8 cellular contexts compared by ENCODE assay signal in the genomic region with DNA sequence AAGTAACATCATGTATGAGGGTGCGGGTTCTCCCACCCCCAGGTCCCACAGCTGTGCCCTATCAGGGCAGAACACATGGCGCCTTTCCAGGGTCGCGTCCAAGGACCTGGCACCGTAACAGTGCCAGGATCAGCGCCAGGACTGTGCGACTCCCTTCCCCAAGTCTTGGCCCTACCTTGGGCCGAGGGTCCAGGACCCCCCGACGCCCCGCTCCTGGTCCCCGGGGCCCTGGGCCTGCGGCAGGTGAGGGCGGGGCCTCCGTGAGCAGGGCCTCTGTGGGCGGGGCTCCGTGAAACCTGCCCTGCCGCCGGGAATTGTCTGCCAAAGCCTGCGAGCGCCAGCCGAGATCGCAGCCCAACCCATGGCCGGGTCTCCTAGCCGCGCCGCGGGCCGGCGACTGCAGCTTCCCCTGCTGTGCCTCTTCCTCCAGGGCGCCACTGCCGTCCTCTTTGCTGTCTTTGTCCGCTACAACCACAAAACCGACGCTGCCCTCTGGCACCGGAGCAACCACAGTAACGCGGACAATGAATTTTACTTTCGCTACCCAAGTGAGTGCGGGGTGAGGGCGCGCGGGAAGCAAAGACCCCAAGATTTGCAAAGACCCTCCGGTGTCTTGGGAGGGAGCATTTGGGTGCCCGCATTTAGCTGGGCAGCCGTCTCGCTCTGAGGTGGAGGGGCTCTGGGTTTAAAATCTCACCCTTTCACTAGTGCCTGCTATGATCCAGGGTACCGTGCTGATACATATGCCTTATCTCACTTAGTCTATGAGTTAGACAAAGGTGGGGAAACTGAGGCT. TPM values are rescaled to one million over a fixed set of nuclear protein-coding genes. Genes with fewer than 3 reads are reported as not detected.
A peak's percentile ranks its signal among the peaks of the same experiment; 100 is the strongest.
DNase-seq lines count a peak whose midpoint lies in the region; ATAC-seq lines count a peak whose summit lies in the region.

A gene with protein sequence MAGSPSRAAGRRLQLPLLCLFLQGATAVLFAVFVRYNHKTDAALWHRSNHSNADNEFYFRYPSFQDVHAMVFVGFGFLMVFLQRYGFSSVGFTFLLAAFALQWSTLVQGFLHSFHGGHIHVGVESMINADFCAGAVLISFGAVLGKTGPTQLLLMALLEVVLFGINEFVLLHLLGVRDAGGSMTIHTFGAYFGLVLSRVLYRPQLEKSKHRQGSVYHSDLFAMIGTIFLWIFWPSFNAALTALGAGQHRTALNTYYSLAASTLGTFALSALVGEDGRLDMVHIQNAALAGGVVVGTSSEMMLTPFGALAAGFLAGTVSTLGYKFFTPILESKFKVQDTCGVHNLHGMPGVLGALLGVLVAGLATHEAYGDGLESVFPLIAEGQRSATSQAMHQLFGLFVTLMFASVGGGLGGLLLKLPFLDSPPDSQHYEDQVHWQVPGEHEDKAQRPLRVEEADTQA (plus strand): TSS at position 323 of the 796 bp plus-strand sequence. CDS start 39 bp downstream, at position 362.

- peak within 1 kb of the TSS; percentile 84 for H3K27ac ChIP-seq in trophoblast cell (ENCODE audit: low read depth, low read length)

- H2BK5ac ChIP-seq in trophoblast cell (ENCODE audit: low read depth, low read length, poor library complexity) = peak within 1 kb of the TSS; percentile 96

- DNase-seq in AG20443 (ENCODE audit: low spot score) (peak; percentile 56), HT-29 (ENCODE audit: low spot score) (peak; percentile 43), foreskin melanocyte (peak; percentile 42), trophoblast cell (peak in 1 of 2 donors; percentile 60)
- DNase-seq in activated T-cell treated with anti-CD3 and anti-CD28 coated beads, Interleukin-2, amount 50 U/mL, for 24 hours = no peak

- H3K4ac ChIP-seq in trophoblast cell (ENCODE audit: low read depth, low read length) = peak within 1 kb of the TSS; percentile 60

- peaks cover 0 to 6% of the 10 kb centered on the region in 2 experiments for H3K36me3 ChIP-seq in trophoblast cell (ENCODE audit: control insufficient read depth in 1 of 2, insufficient read depth in 2 of 2, low read length in 2 of 2)

- peak within 1 kb of the TSS; percentile 2 for H3K9ac ChIP-seq in trophoblast cell (ENCODE audit: low read length)

- peak within 1 kb of the TSS; percentile 78 for H3K4me2 ChIP-seq in trophoblast cell (ENCODE audit: low read length)

- peak within 1 kb of the TSS; percentile 86 for H4K91ac ChIP-seq in trophoblast cell (ENCODE audit: low read depth, low read length)

- H3K9me3 Mint-ChIP-seq in activated T-cell treated with anti-CD3 and anti-CD28 coated beads, Interleukin-2, amount 50 U/mL, for 24 hours = no peaks in the 10 kb centered on the region

- peaks cover 4% of the 10 kb centered on the region for H3K79me2 ChIP-seq in trophoblast cell (ENCODE audit: control insufficient read depth, insufficient read depth, low read length, poor library complexity)

- peak within 1 kb of the TSS; percentile 59 for H3K4me3 ChIP-seq in trophoblast cell (ENCODE audit: low read depth, low read length)

- peak within 1 kb of the TSS; percentile 43 for H4K12ac ChIP-seq in trophoblast cell (ENCODE audit: low read depth, low read length)

- peaks cover 35 to 36% of the 10 kb centered on the region in 2 experiments for H3K4me1 ChIP-seq in trophoblast cell (ENCODE audit: control insufficient read depth in 1 of 2, insufficient read depth in 2 of 2, low read length in 2 of 2)

- H3K23ac ChIP-seq in trophoblast cell (ENCODE audit: low read length) = no peak within 1 kb of the TSS

- H3K36me3 Mint-ChIP-seq in activated T-cell treated with anti-CD3 and anti-CD28 coated beads, Interleukin-2, amount 50 U/mL, for 24 hours (ENCODE audit: low read depth) = no peaks in the 10 kb centered on the region

- H2AK5ac ChIP-seq in trophoblast cell (ENCODE audit: low read length) = peak within 1 kb of the TSS; percentile 46

- H3K4me1 Mint-ChIP-seq in activated T-cell treated with anti-CD3 and anti-CD28 coated beads, Interleukin-2, amount 50 U/mL, for 24 hours (ENCODE audit: low read depth) = peaks cover 4% of the 10 kb centered on the region

- peaks cover 3% of the 10 kb centered on the region for H3K9me3 ChIP-seq in trophoblast cell (ENCODE audit: insufficient read depth, low read depth, low read length)

- H3K18ac ChIP-seq in trophoblast cell (ENCODE audit: low read length) = peak within 1 kb of the TSS; percentile 88

- peaks cover 75% of the 10 kb centered on the region for H3K27me3 Mint-ChIP-seq in activated T-cell treated with anti-CD3 and anti-CD28 coated beads, Interleukin-2, amount 50 U/mL, for 24 hours

- H3K27me3 ChIP-seq in trophoblast cell (ENCODE audit: insufficient read depth, low read length) = no peaks in the 10 kb centered on the region

- ATAC-seq in HG03139 (IDR thresholded peaks at IDR 0.05; ENCODE audit: unreplicated experiment) = no peak
- no peak for ATAC-seq in HG03439 (IDR thresholded peaks at IDR 0.05; ENCODE audit: unreplicated experiment)
- no peak for ATAC-seq in HG02763 (IDR thresholded peaks at IDR 0.05; ENCODE audit: unreplicated experiment)

- H3K14ac ChIP-seq in trophoblast cell (ENCODE audit: low read length) = peak within 1 kb of the TSS; percentile 88

- peak within 1 kb of the TSS; percentile 38 for H2AFZ ChIP-seq in trophoblast cell (ENCODE audit: insufficient read depth, low read length, poor library complexity)

- H2BK120ac ChIP-seq in trophoblast cell (ENCODE audit: insufficient read depth, low read length, poor library complexity) = peak within 1 kb of the TSS; percentile 94

- peak within 1 kb of the TSS; percentile 93 for H2BK12ac ChIP-seq in trophoblast cell (ENCODE audit: low read length)

- WGBS in trophoblast cell (ENCODE audit: extremely low coverage, insufficient coverage, insufficient read length) = no CpG with 5 or more reads among the region's 48 CpGs

- peak within 1 kb of the TSS; percentile 82 for H4K8ac ChIP-seq in trophoblast cell (ENCODE audit: low read depth, low read length)

- no peak within 1 kb of the TSS for H3K27ac Mint-ChIP-seq in activated T-cell treated with anti-CD3 and anti-CD28 coated beads, Interleukin-2, amount 50 U/mL, for 24 hours

- peaks cover 27% of the 10 kb centered on the region for H3K79me1 ChIP-seq in trophoblast cell (ENCODE audit: low read length)

- H3K4me3 Mint-ChIP-seq in activated T-cell treated with anti-CD3 and anti-CD28 coated beads, Interleukin-2, amount 50 U/mL, for 24 hours = peak within 1 kb of the TSS; percentile 64

RNA-seq across cellular contexts. Expression of the gene that starts here (rescaled TPM):
- total RNA-seq in HT-29 (2014; rRNA removed; shearing (Covaris generic)) = not detected in 2 replicates
- 9.3 and 10.1 TPM in 2 replicates for polyA plus RNA-seq in trophoblast cell (2013)

Comparison
In these comparisons a context has a peak if more than half of its experiments do, and no peak if none do; other contexts are left out.
1. Peak in DNase-seq in HT-29; RNA of the gene not detected or under 1 TPM.